Comparison of ENCODE assay signal across 1 cellular context in the genomic region with DNA sequence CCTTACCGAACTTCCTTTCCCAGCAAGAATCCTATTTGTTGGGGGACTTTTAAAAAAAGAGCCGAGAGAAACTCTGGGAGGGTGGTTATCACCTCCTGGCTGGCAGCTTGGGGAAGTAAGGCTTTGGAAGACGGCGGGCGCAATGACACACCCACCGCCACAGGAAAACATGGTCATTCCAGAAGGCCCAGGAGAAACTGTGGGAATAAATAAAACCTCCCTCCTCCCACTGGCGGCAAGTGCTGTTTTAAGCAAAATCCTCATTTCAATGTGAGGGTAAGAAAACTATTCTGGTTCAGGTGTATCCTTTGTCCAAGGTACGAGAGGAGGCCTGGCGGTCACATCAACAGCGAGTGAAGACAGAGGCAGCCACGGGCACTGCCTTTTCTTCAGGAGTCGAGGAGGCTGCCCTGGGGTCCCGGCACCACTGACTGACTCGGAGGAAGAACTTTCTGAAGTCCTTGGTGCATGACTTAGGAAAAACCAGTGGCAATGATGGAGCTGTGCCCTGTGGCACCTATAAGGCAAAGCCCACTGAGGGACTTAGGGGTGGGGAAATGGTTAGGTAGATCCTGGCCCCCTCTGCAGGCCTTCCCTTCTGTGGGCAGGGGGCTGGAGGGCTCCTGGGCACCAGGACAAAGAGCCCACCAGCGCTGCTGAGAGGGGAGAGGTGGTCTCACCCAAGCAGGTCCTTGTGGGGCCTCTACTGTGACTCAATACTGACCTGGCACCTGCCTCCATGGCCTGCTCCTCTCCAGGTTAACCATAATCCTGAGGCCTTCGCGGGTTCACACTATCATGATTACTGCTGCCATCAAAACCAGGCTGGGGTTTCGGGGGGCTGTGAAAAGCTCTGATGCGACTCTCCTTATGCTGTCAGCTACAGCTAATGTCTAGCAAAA.
TF ChIP-seq lines count a peak whose summit lies in the region.

No MANE protein-coding gene starts in this region.

TF ChIP-seq in HEK293, 187 proteins besides CTCF, POLR2A, EP300 and RAD21 (continued from another document):
- TF ChIP-seq, protein P1, sequence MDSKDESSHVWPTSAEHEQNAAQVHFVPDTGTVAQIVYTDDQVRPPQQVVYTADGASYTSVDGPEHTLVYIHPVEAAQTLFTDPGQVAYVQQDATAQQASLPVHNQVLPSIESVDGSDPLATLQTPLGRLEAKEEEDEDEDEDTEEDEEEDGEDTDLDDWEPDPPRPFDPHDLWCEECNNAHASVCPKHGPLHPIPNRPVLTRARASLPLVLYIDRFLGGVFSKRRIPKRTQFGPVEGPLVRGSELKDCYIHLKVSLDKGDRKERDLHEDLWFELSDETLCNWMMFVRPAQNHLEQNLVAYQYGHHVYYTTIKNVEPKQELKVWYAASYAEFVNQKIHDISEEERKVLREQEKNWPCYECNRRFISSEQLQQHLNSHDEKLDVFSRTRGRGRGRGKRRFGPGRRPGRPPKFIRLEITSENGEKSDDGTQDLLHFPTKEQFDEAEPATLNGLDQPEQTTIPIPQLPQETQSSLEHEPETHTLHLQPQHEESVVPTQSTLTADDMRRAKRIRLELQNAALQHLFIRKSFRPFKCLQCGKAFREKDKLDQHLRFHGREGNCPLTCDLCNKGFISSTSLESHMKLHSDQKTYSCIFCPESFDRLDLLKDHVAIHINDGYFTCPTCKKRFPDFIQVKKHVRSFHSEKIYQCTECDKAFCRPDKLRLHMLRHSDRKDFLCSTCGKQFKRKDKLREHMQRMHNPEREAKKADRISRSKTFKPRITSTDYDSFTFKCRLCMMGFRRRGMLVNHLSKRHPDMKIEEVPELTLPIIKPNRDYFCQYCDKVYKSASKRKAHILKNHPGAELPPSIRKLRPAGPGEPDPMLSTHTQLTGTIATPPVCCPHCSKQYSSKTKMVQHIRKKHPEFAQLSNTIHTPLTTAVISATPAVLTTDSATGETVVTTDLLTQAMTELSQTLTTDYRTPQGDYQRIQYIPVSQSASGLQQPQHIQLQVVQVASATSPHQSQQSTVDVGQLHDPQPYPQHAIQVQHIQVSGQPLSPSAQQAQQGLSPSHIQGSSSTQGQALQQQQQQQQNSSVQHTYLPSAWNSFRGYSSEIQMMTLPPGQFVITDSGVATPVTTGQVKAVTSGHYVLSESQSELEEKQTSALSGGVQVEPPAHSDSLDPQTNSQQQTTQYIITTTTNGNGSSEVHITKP (tag by site-specific recombination; IDR thresholded peaks at IDR 0.05) = no peak
- TF ChIP-seq ZNF221 (tag by site-specific recombination; IDR thresholded peaks at IDR 0.05; ENCODE audit: borderline replicate concordance) (no peak), ZNF114 (tag by site-specific recombination; IDR thresholded peaks at IDR 0.05) (no peak), ZNF621 (tag by site-specific recombination; IDR thresholded peaks at IDR 0.05) (no peak), ZNF776 (tag by site-specific recombination; IDR thresholded peaks at IDR 0.05; ENCODE audit: borderline replicate concordance) (no peak)
- TF ChIP-seq, protein P2, sequence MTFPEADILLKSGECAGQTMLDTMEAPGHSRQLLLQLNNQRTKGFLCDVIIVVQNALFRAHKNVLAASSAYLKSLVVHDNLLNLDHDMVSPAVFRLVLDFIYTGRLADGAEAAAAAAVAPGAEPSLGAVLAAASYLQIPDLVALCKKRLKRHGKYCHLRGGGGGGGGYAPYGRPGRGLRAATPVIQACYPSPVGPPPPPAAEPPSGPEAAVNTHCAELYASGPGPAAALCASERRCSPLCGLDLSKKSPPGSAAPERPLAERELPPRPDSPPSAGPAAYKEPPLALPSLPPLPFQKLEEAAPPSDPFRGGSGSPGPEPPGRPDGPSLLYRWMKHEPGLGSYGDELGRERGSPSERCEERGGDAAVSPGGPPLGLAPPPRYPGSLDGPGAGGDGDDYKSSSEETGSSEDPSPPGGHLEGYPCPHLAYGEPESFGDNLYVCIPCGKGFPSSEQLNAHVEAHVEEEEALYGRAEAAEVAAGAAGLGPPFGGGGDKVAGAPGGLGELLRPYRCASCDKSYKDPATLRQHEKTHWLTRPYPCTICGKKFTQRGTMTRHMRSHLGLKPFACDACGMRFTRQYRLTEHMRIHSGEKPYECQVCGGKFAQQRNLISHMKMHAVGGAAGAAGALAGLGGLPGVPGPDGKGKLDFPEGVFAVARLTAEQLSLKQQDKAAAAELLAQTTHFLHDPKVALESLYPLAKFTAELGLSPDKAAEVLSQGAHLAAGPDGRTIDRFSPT (tag by site-specific recombination; IDR thresholded peaks at IDR 0.05) = no peak
- TF ChIP-seq, protein P3, sequence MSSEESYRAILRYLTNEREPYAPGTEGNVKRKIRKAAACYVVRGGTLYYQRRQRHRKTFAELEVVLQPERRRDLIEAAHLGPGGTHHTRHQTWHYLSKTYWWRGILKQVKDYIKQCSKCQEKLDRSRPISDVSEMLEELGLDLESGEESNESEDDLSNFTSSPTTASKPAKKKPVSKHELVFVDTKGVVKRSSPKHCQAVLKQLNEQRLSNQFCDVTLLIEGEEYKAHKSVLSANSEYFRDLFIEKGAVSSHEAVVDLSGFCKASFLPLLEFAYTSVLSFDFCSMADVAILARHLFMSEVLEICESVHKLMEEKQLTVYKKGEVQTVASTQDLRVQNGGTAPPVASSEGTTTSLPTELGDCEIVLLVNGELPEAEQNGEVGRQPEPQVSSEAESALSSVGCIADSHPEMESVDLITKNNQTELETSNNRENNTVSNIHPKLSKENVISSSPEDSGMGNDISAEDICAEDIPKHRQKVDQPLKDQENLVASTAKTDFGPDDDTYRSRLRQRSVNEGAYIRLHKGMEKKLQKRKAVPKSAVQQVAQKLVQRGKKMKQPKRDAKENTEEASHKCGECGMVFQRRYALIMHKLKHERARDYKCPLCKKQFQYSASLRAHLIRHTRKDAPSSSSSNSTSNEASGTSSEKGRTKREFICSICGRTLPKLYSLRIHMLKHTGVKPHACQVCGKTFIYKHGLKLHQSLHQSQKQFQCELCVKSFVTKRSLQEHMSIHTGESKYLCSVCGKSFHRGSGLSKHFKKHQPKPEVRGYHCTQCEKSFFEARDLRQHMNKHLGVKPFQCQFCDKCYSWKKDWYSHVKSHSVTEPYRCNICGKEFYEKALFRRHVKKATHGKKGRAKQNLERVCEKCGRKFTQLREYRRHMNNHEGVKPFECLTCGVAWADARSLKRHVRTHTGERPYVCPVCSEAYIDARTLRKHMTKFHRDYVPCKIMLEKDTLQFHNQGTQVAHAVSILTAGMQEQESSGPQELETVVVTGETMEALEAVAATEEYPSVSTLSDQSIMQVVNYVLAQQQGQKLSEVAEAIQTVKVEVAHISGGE (tag by site-specific recombination; conservative IDR thresholded peaks at IDR 0.05; ENCODE audit: low read depth) = no peak
- TF ChIP-seq, protein P4, sequence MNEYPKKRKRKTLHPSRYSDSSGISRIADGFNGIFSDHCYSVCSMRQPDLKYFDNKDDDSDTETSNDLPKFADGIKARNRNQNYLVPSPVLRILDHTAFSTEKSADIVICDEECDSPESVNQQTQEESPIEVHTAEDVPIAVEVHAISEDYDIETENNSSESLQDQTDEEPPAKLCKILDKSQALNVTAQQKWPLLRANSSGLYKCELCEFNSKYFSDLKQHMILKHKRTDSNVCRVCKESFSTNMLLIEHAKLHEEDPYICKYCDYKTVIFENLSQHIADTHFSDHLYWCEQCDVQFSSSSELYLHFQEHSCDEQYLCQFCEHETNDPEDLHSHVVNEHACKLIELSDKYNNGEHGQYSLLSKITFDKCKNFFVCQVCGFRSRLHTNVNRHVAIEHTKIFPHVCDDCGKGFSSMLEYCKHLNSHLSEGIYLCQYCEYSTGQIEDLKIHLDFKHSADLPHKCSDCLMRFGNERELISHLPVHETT (tag by site-specific recombination; IDR thresholded peaks at IDR 0.05) = no peak
